8 cellular contexts compared by ENCODE assay signal in the genomic region with DNA sequence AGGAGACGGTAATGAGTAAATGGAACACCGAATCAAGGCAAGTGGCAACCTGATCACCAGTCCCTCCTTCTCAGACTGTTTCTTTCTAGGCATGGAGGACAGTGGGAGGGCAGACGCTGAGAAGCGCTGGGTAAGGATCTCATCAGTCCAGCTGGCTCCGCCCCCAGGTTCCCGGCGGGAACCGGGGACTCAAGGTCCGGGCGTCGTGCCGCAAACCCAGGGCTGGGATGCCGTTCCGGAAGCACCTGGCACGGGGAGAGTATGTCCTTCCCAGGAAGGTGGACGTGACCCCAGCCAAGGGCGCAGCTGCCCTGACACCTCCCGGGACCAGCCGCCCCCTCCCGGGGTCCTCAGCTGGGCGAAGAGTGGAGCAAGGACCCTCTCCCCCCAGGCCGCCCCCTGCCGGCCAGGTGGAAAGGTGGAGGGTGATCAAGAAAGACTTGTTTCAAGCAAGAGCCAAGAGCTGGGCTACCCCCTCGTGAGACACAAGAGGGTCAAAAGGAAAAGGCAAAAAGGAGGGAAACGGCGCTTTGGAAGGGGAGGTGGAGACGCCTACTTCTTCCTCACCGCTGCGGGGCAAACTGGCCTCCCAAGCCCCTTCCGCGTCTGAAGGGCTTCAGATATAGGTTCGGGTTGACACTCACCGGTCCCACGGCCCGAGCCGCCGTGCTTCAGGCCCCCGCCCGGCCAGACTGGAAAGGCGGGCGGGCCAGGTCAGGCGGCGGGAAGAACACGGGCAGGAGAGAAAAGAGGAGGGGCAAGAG. TPM values are rescaled to one million over a fixed set of nuclear protein-coding genes. Genes with fewer than 3 reads are reported as not detected.
DNase-seq lines count a peak whose midpoint lies in the region; ATAC-seq and TF ChIP-seq lines count a peak whose summit lies in the region.

A gene with protein sequence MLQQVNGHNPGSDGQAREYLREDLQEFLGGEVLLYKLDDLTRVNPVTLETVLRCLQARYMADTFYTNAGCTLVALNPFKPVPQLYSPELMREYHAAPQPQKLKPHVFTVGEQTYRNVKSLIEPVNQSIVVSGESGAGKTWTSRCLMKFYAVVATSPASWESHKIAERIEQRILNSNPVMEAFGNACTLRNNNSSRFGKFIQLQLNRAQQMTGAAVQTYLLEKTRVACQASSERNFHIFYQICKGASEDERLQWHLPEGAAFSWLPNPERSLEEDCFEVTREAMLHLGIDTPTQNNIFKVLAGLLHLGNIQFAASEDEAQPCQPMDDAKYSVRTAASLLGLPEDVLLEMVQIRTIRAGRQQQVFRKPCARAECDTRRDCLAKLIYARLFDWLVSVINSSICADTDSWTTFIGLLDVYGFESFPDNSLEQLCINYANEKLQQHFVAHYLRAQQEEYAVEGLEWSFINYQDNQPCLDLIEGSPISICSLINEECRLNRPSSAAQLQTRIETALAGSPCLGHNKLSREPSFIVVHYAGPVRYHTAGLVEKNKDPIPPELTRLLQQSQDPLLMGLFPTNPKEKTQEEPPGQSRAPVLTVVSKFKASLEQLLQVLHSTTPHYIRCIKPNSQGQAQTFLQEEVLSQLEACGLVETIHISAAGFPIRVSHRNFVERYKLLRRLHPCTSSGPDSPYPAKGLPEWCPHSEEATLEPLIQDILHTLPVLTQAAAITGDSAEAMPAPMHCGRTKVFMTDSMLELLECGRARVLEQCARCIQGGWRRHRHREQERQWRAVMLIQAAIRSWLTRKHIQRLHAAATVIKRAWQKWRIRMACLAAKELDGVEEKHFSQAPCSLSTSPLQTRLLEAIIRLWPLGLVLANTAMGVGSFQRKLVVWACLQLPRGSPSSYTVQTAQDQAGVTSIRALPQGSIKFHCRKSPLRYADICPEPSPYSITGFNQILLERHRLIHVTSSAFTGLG (minus strand): TSS at position 752 of the 764 bp plus-strand sequence. CDS start 2,330 bp downstream, outside the sequence.

- DNase-seq in NCI-H1105 treated with DMSO at 0.1 percent for 48 hours (lab: John Stamatoyannopoulos, UW): peak; percentile 60
- peak; percentile 29 to 50 (median 43) for DNase-seq in T-helper 17 cell
- DNase-seq in astrocyte of the cerebellum (ENCODE audit: low read depth): no peak
- peak; percentile 66 for DNase-seq in hepatic stellate cell (ENCODE audit: low spot score)
- peak; percentile 87 for DNase-seq in sigmoid colon
- DNase-seq in NCI-H128 (lab: John Stamatoyannopoulos, UW; ENCODE audit: unreplicated experiment): no peak

- H3K4me3 ChIP-seq in astrocyte of the cerebellum (ENCODE audit: low read depth, low read length) (peak within 1 kb of the TSS; percentile 78), sigmoid colon (peak within 1 kb of the TSS; percentile 67 to 76 (median 74))

- WGBS in sigmoid colon, 2 donors: 0 to 2% methylated on average over 44 of the region's 44 CpGs

- peak within 1 kb of the TSS; percentile 95 to 98 (median 96) for H3K27ac ChIP-seq in sigmoid colon

- TF ChIP-seq CTCF in astrocyte of the cerebellum (IDR thresholded peaks at IDR 0.05; ENCODE audit: low read depth, low read length, missing control alignments) (peak; percentile 71), sigmoid colon (IDR thresholded peaks at IDR 0.05) (peak in 3 of 4 experiments; percentile 21 to 32 (median 27))

- peaks cover 0 to 27% (median 2%) of the 10 kb centered on the region in 4 donors for H3K36me3 ChIP-seq in sigmoid colon

- ATAC-seq in HG02588 (IDR thresholded peaks at IDR 0.05; ENCODE audit: unreplicated experiment): peak; percentile 17
- peak; percentile 50 for ATAC-seq in T-helper 17 cell

- H3K27me3 ChIP-seq in sigmoid colon: no peaks in the 10 kb centered on the region

- no peaks in the 10 kb centered on the region for H3K27me3 Mint-ChIP-seq in T-helper 17 cell

- TF ChIP-seq POLR2A in GM10847 (IDR thresholded peaks at IDR 0.05; ENCODE audit: extremely low read depth, insufficient read length) (peak; percentile 48), sigmoid colon (IDR thresholded peaks at IDR 0.05) (peak in 1 of 2 donors; percentile 15)

- H3K4me1 Mint-ChIP-seq in T-helper 17 cell: peaks cover 19% of the 10 kb centered on the region

- intact Hi-C loops in sigmoid colon (cut with DNase I): loop anchor here (5.0 kb wide), 2 partner anchors 47 to 413 kb away; a partner anchor contains a TSS

- H3K4me3 Mint-ChIP-seq in T-helper 17 cell: peak within 1 kb of the TSS; percentile 98

- H3K36me3 Mint-ChIP-seq in T-helper 17 cell (ENCODE audit: low read depth): peaks cover under 1% of the 10 kb centered on the region

- H3K27ac Mint-ChIP-seq in T-helper 17 cell: peak within 1 kb of the TSS; percentile 94

- peaks cover 0 to 16% (median 5%) of the 10 kb centered on the region in 4 donors for H3K4me1 ChIP-seq in sigmoid colon

- TF ChIP-seq EP300 in sigmoid colon (IDR thresholded peaks at IDR 0.05): no peak

- in situ Hi-C loops in astrocyte of the cerebellum (cut with HindIII; ENCODE audit: low sequenced_read_pairs): no loop called here

- H3K9me3 ChIP-seq in T-helper 17 cell (ENCODE audit: control insufficient read depth, low read length, poor library complexity, severe bottlenecking) (no peaks in the 10 kb centered on the region), sigmoid colon (no peaks in the 10 kb centered on the region)

RNA-seq across cellular contexts. Expression of the gene that starts here (rescaled TPM):
- total RNA-seq in T-helper 17 cell (10 to 100 TPM; 75.9 to 77.1 TPM), sigmoid colon (10 to 100 TPM; 49.9 to 67.2 (median 59.5) TPM)
- polyA plus RNA-seq in sigmoid colon: 10 to 100 TPM; 19.2 to 60.6 (median 20.3) TPM

Comparison
In these comparisons a context has a peak if more than half of its experiments do, and no peak if none do; other contexts are left out.
1. DNase-seq: peak in NCI-H1105 treated with DMSO at 0.1 percent for 48 hours (single experiment), T-helper 17 cell (3 of 3), hepatic stellate cell (single experiment) and sigmoid colon (single experiment); none in astrocyte of the cerebellum (single experiment) and NCI-H128 (single experiment).